Comparison of ENCODE assay signal across 8 cellular contexts in genomic region chr3:100068758-100069345, GRCh38. TPM values are rescaled to one million over a fixed set of nuclear protein-coding genes. Genes with fewer than 3 reads are reported as not detected.
DNase-seq lines count a peak whose midpoint lies in the region; ATAC-seq and TF ChIP-seq lines count a peak whose summit lies in the region.

No MANE protein-coding gene starts in this region.

- peak; percentile 68 for ATAC-seq in GM18519 (IDR thresholded peaks at IDR 0.05; ENCODE audit: low FRiP score, unreplicated experiment)
- ATAC-seq in HG03095 (IDR thresholded peaks at IDR 0.05; ENCODE audit: unreplicated experiment), result peak; percentile 53
- peak; percentile 77 to 82 for ATAC-seq in activated CD4-positive, CD25-positive, alpha-beta regulatory T cell treated with anti-CD3 and anti-CD28 coated beads, Interleukin-2, amount 50 U/mL, for 24 hours

- TF ChIP-seq CTCF in 22Rv1 (IDR thresholded peaks at IDR 0.05), result peak; percentile 76

- DNase-seq in NCI-H460 (ENCODE audit: extremely low read depth, low read depth) (peak; percentile 45), cerebellar cortex (ENCODE audit: low spot score) (peak; percentile 46), left kidney (ENCODE audit: low read depth, low spot score) (peak; percentile 93)
- DNase-seq in stimulated activated CD4-positive, alpha-beta T cell treated with anti-CD3 and anti-CD28 coated beads, Interleukin-4, amount 100 ng/mL, for 4 hours, result peak; percentile 68 to 70

- no peak overlapping the region for H3K27ac ChIP-seq in 22Rv1

RNA-seq across cellular contexts. Expression of gene FILIP1L, which starts 45.4 kb away (rescaled TPM):
- total RNA-seq in NCI-H460 (2014; rRNA removed; shearing (Covaris generic)), result 0.05 TPM in 1 of 2 replicates, not detected in the other
- not detected in 2 replicates for polyA plus RNA-seq in NCI-H460 (2014; cell fraction: nucleus; rRNA removed)
